24 cellular contexts compared by ENCODE assay signal in the genomic region with DNA sequence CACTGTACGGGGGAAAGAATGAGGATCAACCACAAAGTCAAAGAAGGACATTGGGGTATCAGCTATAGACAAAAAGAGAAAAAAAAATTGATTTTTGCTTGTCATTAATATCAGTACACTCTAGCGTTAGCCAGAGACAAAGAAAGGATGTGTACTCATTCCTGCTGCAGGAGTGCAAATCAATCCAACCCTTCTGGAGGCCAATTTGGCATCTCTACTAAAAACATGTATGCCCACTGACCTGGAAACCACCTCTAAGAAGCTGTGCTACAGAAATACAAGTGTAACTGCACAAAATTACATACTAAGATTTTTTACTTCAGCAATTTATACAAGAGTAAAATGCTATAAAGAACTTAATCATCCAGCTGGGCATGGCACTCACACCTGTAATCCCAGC. TPM values are rescaled to one million over a fixed set of nuclear protein-coding genes. Genes with fewer than 3 reads are reported as not detected.
"Had no signal": no experiment of that assay in that cellular context is flagged by ENCODE, and none has a peak within 500 bp of the region (broad histone marks: within the 10 kb centered on the region; RNA-seq: fewer than 3 reads in every experiment).

No MANE protein-coding gene starts in this region.

- H3K4me3 Mint-ChIP-seq: immature natural killer cell; naive thymus-derived CD4-positive, alpha-beta T cell; natural killer cell treated with Interleukin-12 subunit alpha and Interleukin-12 subunit beta and Interleukin-15 and Interleukin-18, amount 100 ng/mL, for 72 hours; stimulated activated memory B cell treated with anti-CD40 and anti-IgM and Interleukin-4, amounts not matched to agents 10 μg/mL and 1 μg/mL and 100 μg/mL, for 72 hours; stimulated activated naive CD8-positive, alpha-beta T cell treated with anti-CD3 and anti-CD28 coated beads, Interleukin-15, amount 100 ng/mL, for 72 hours; type B pancreatic cell had no signal

- H3K9me3 Mint-ChIP-seq: immature natural killer cell; naive thymus-derived CD4-positive, alpha-beta T cell; natural killer cell treated with Interleukin-12 subunit alpha and Interleukin-12 subunit beta and Interleukin-15 and Interleukin-18, amount 100 ng/mL, for 72 hours; stimulated activated memory B cell treated with anti-CD40 and anti-IgM and Interleukin-4, amounts not matched to agents 10 μg/mL and 1 μg/mL and 100 μg/mL, for 72 hours; stimulated activated naive CD8-positive, alpha-beta T cell treated with anti-CD3 and anti-CD28 coated beads, Interleukin-15, amount 100 ng/mL, for 72 hours; type B pancreatic cell had no signal

- H3K27me3 Mint-ChIP-seq: naive thymus-derived CD4-positive, alpha-beta T cell; natural killer cell treated with Interleukin-12 subunit alpha and Interleukin-12 subunit beta and Interleukin-15 and Interleukin-18, amount 100 ng/mL, for 72 hours; stimulated activated memory B cell treated with anti-CD40 and anti-IgM and Interleukin-4, amounts not matched to agents 10 μg/mL and 1 μg/mL and 100 μg/mL, for 72 hours; stimulated activated naive CD8-positive, alpha-beta T cell treated with anti-CD3 and anti-CD28 coated beads, Interleukin-15, amount 100 ng/mL, for 72 hours; type B pancreatic cell had no signal

- ATAC-seq: left colon; mucosa of descending colon; naive thymus-derived CD4-positive, alpha-beta T cell; natural killer cell treated with Interleukin-12 subunit alpha and Interleukin-12 subunit beta and Interleukin-15 and Interleukin-18, amount 100 ng/mL, for 72 hours; pancreas; psoas muscle; stimulated activated memory B cell treated with anti-CD40 and anti-IgM and Interleukin-4, amounts not matched to agents 10 μg/mL and 1 μg/mL and 100 μg/mL, for 72 hours; stimulated activated naive CD8-positive, alpha-beta T cell treated with anti-CD3 and anti-CD28 coated beads, Interleukin-15, amount 100 ng/mL, for 72 hours had no signal

- DNase-seq: hypothalamus; immature natural killer cell; kidney; left colon; left ventricle myocardium inferior; mesendoderm; midbrain; mucosa of descending colon; naive thymus-derived CD4-positive, alpha-beta T cell; pancreas; posterior cingulate gyrus; psoas muscle; right lobe of liver; stimulated activated CD4-positive, alpha-beta T cell treated with anti-CD3 and anti-CD28 coated beads, Interleukin-1b, Interleukin-23, amount 100 ng/mL, for 48 hours; stimulated activated CD4-positive, alpha-beta T cell treated with anti-CD3 and anti-CD28 coated beads, Interleukin-2, amount 100 ng/mL, for 48 hours; stimulated activated CD4-positive, alpha-beta T cell treated with anti-CD3 and anti-CD28 coated beads, Interleukin-4, amount 100 ng/mL, for 4 hours; stimulated activated CD8-positive, alpha-beta memory T cell treated with anti-CD3 and anti-CD28 coated beads, Interleukin-4, amount 100 ng/mL, for 48 hours; stimulated activated naive CD4-positive, alpha-beta T cell treated with Interleukin-2 at 50 U/mL for 16 hours; stimulated activated naive CD8-positive, alpha-beta T cell treated with anti-CD3 and anti-CD28 coated beads, Interleukin-15, amount 100 ng/mL, for 72 hours; substantia nigra; uterus had no signal

- H3K27ac Mint-ChIP-seq: immature natural killer cell; naive thymus-derived CD4-positive, alpha-beta T cell; natural killer cell treated with Interleukin-12 subunit alpha and Interleukin-12 subunit beta and Interleukin-15 and Interleukin-18, amount 100 ng/mL, for 72 hours; stimulated activated memory B cell treated with anti-CD40 and anti-IgM and Interleukin-4, amounts not matched to agents 10 μg/mL and 1 μg/mL and 100 μg/mL, for 72 hours; stimulated activated naive CD8-positive, alpha-beta T cell treated with anti-CD3 and anti-CD28 coated beads, Interleukin-15, amount 100 ng/mL, for 72 hours; type B pancreatic cell had no signal

- H3K4me1 Mint-ChIP-seq: immature natural killer cell; naive thymus-derived CD4-positive, alpha-beta T cell; stimulated activated memory B cell treated with anti-CD40 and anti-IgM and Interleukin-4, amounts not matched to agents 10 μg/mL and 1 μg/mL and 100 μg/mL, for 72 hours had no signal

RNA-seq across cellular contexts. Expression of a gene that starts 27.5 kb away (rescaled TPM):
- total RNA-seq: natural killer cell treated with Interleukin-12 subunit alpha and Interleukin-12 subunit beta and Interleukin-15 and Interleukin-18, amount 100 ng/mL, for 72 hours had no signal
